ENCODE assay signal across 19 cellular contexts in genomic region chr17:55996826-55997225, GRCh38.
DNase-seq lines count a peak whose midpoint lies in the region; ATAC-seq and TF ChIP-seq lines count a peak whose summit lies in the region.
"Had no signal": no experiment of that assay in that cellular context is flagged by ENCODE, and none has a peak within 500 bp of the region (broad histone marks: within the 10 kb centered on the region; RNA-seq: fewer than 3 reads in every experiment).

No MANE protein-coding gene starts in this region.

- no peak overlapping the region for H2BK120ac ChIP-seq in H9 (ENCODE audit: low read depth, low read length, poor library complexity, severe bottlenecking)

- no peak overlapping the region for H3K18ac ChIP-seq in H9 (ENCODE audit: insufficient read length, low read depth, low read length)

- H3F3A ChIP-seq in PC-3 (ENCODE audit: low read length, unreplicated experiment) = no peaks in the 10 kb centered on the region

- H3K27ac ChIP-seq in H9 (ENCODE audit: insufficient read length, low read depth, low read length) (no peak overlapping the region), PC-3 (ENCODE audit: low read length) (no peak overlapping the region), substantia nigra (ENCODE audit: low read depth, low read length, poor library complexity, severe bottlenecking) (no peak overlapping the region)
- H3K27ac ChIP-seq: HL-60, ovary, suprapubic skin had no signal

- DNase-seq in AG09319 (ENCODE audit: extremely low read depth, low read depth) = no peak
- no peak for DNase-seq in H9
- DNase-seq in PC-3 = no peak
- DNase-seq in glutamatergic neuron = no peak
- DNase-seq in substantia nigra (lab: John Stamatoyannopoulos, UW) = no peak
- no peak for DNase-seq in activated gamma-delta T cell treated with Interleukin-2 at 50 U/mL for 16 hours
- DNase-seq in NCI-H1105 (lab: John Stamatoyannopoulos, UW) = no peak
- DNase-seq in NCI-H2029 treated with DMSO at 0.1 percent for 48 hours (lab: John Stamatoyannopoulos, UW) = no peak
- DNase-seq: activated CD4-positive, alpha-beta T cell treated with anti-CD3 and anti-CD28 coated beads, Interleukin-2, amount 10 ng/mL, durations not matched to agents 7 days and 5 days; activated CD8-positive, alpha-beta memory T cell treated with anti-CD3 and anti-CD28 coated beads, Interleukin-2, amount 50 U/mL, for 48 hours; activated naive CD4-positive, alpha-beta T cell treated with anti-CD3 and anti-CD28 coated beads, Interleukin-2, amount 10 ng/mL, durations not matched to agents 7 days and 5 days; Caco-2; foreskin melanocyte; left colon; NCI-H1417 treated with DMSO at 0.1 percent for 48 hours; ovary; stimulated activated CD4-positive, alpha-beta T cell treated with anti-CD3 and anti-CD28 coated beads, Interleukin-4, amount 100 ng/mL, for 1 hour had no signal

- no peak overlapping the region for H3K23ac ChIP-seq in H9 (ENCODE audit: insufficient read length, low read depth, low read length)

- no peak overlapping the region for H3K4me3 ChIP-seq in PC-3 (ENCODE audit: low read length)
- H3K4me3 ChIP-seq: ovary, suprapubic skin had no signal

- no peak overlapping the region for H2BK12ac ChIP-seq in H9 (ENCODE audit: insufficient read length, low read depth, low read length)

- no peaks in the 10 kb centered on the region for H3K4me1 ChIP-seq in H9 (ENCODE audit: insufficient read depth, low read length)
- H3K4me1 ChIP-seq in PC-3 (ENCODE audit: insufficient read depth, low read length) = no peaks in the 10 kb centered on the region
- H3K4me1 ChIP-seq: Caco-2, suprapubic skin had no signal

- no peak overlapping the region for H3T11ph ChIP-seq in H9 (ENCODE audit: low read length)

- H4K20me1 ChIP-seq in H9 (ENCODE audit: control insufficient read depth, insufficient read depth, insufficient read length) (no peaks in the 10 kb centered on the region), PC-3 (ENCODE audit: low read length) (no peaks in the 10 kb centered on the region)

- H3K36me3 Mint-ChIP-seq in H9 (ENCODE audit: insufficient read depth in 1 of 3, low read depth in 3 of 3) (peaks cover 11 to 27% (median 16%) of the 10 kb centered on the region in 3 experiments), glutamatergic neuron (ENCODE audit: unreplicated experiment) (no peaks in the 10 kb centered on the region)
- H3K36me3 Mint-ChIP-seq: activated naive CD4-positive, alpha-beta T cell treated with anti-CD3 and anti-CD28 coated beads, Interleukin-2, amount 10 ng/mL, durations not matched to agents 7 days and 5 days had no signal

- no peak overlapping the region for H4K91ac ChIP-seq in H9 (ENCODE audit: insufficient read length, low read depth, low read length)

- peaks cover 5% of the 10 kb centered on the region for H3K9me3 ChIP-seq in H9 (ENCODE audit: control insufficient read depth, low read depth, low read length)
- 0 out of 2 replicates have a peak, but pooled peaks cover 4% of the 10 kb centered on the region for H3K9me3 ChIP-seq in PC-3 (ENCODE audit: low read length)
- H3K9me3 ChIP-seq: ovary, suprapubic skin had no signal

- no peak overlapping the region for H4K8ac ChIP-seq in H9 (replicated peaks; ENCODE audit: insufficient read length, low read depth, low read length)

- no peaks in the 10 kb centered on the region for H3K79me1 ChIP-seq in H9 (ENCODE audit: insufficient read depth, low read depth, low read length, poor library complexity, severe bottlenecking)

- POLR2A ChIA-PET in PC-3 (lab: Charles Lee; ENCODE audit: unreplicated experiment) = no interaction called here

- H3K27ac Mint-ChIP-seq in H9 = no peak overlapping the region
- H3K27ac Mint-ChIP-seq in glutamatergic neuron (ENCODE audit: unreplicated experiment) = no peak overlapping the region
- H3K27ac Mint-ChIP-seq: activated CD4-positive, alpha-beta T cell treated with anti-CD3 and anti-CD28 coated beads, Interleukin-2, amount 10 ng/mL, durations not matched to agents 7 days and 5 days; activated naive CD4-positive, alpha-beta T cell treated with anti-CD3 and anti-CD28 coated beads, Interleukin-2, amount 10 ng/mL, durations not matched to agents 7 days and 5 days had no signal

- H3K4ac ChIP-seq in H9 (ENCODE audit: low read depth, low read length) = no peak overlapping the region

- H3K9me2 ChIP-seq in PC-3 (replicated peaks; ENCODE audit: low read length) = no peaks in the 10 kb centered on the region

- no peaks in the 10 kb centered on the region for H3K23me2 ChIP-seq in H9 (ENCODE audit: insufficient read length, low read depth, low read length, poor library complexity, severe bottlenecking)

- TF ChIP-seq CTCF in AG09319 (IDR thresholded peaks at IDR 0.05; ENCODE audit: low read depth, low read length) (peak; percentile 18), H9 (conservative IDR thresholded peaks at IDR 0.05) (peak; percentile 28; the same call in 1 of the 3 replicates), PC-3 (conservative IDR thresholded peaks at IDR 0.05; ENCODE audit: low read depth, low read length) (peak; percentile 49), glutamatergic neuron (IDR thresholded peaks at IDR 0.05; ENCODE audit: partially characterized antibody, unreplicated experiment) (peak; percentile 28)

- H3K4me2 ChIP-seq in H9 (ENCODE audit: insufficient read depth, insufficient read length, low read length) (no peak overlapping the region), PC-3 (ENCODE audit: low read length) (no peak overlapping the region)

- CTCF ChIA-PET in PC-3 (lab: Charles Lee) = no interaction called here

- H3K14ac ChIP-seq in H9 (ENCODE audit: insufficient read depth, low read length) = no peak overlapping the region

- H4K5ac ChIP-seq in H9 (ENCODE audit: insufficient read length, low read depth, low read length) = no peak overlapping the region

- no peaks in the 10 kb centered on the region for H3K36me3 ChIP-seq in PC-3 (ENCODE audit: low read depth, low read length)
- H3K36me3 ChIP-seq: ovary, suprapubic skin had no signal

- H3K9me3 Mint-ChIP-seq in H9 (peaks cover 29 to 36% of the 10 kb centered on the region in 2 experiments), glutamatergic neuron (ENCODE audit: unreplicated experiment) (no peaks in the 10 kb centered on the region)

- H2BK20ac ChIP-seq in H9 (ENCODE audit: low read depth, low read length, poor library complexity, severe bottlenecking) = no peak overlapping the region

- H3K9ac ChIP-seq in H9 (ENCODE audit: extremely low read depth, insufficient read length, low read length) (no peak overlapping the region), PC-3 (ENCODE audit: low read length) (no peak overlapping the region)

- no TSS peak for BruUV-seq in PC-3 (replicated peaks; lab: Mats Ljungman, UMichigan)

- H3K4me3 Mint-ChIP-seq in H9 (no peak overlapping the region), glutamatergic neuron (ENCODE audit: unreplicated experiment) (no peak overlapping the region)
- H3K4me3 Mint-ChIP-seq: activated CD4-positive, alpha-beta T cell treated with anti-CD3 and anti-CD28 coated beads, Interleukin-2, amount 10 ng/mL, durations not matched to agents 7 days and 5 days; activated naive CD4-positive, alpha-beta T cell treated with anti-CD3 and anti-CD28 coated beads, Interleukin-2, amount 10 ng/mL, durations not matched to agents 7 days and 5 days had no signal

- ATAC-seq in PC-3 = no peak
- ATAC-seq: left colon had no signal

- no CpG with 5 or more reads among the region's 2 CpGs for whole genome bisulfite sequencing in H9 (ENCODE audit: extremely low coverage, insufficient read length, low lambda C conversion rate)

- H3K79me2 ChIP-seq in H9 (ENCODE audit: insufficient read depth, low read length) = no peaks in the 10 kb centered on the region
- H3K79me2 ChIP-seq in PC-3 (ENCODE audit: low read length) = no peaks in the 10 kb centered on the region

- no peak overlapping the region for H2BK5ac ChIP-seq in H9 (ENCODE audit: insufficient read length, low read length)

- H2AK5ac ChIP-seq in H9 (ENCODE audit: insufficient read length, low read length) = no peak overlapping the region

- H3K4me1 Mint-ChIP-seq in H9 (no peaks in the 10 kb centered on the region), glutamatergic neuron (ENCODE audit: low read depth, unreplicated experiment) (no peaks in the 10 kb centered on the region)
- H3K4me1 Mint-ChIP-seq: activated naive CD4-positive, alpha-beta T cell treated with anti-CD3 and anti-CD28 coated beads, Interleukin-2, amount 10 ng/mL, durations not matched to agents 7 days and 5 days had no signal

- intact Hi-C loops in PC-3 (cut with micrococcal nuclease) = no loop called here

- no peaks in the 10 kb centered on the region for H3K27me3 Mint-ChIP-seq in H9 (ENCODE audit: low read depth)
- no peaks in the 10 kb centered on the region for H3K27me3 Mint-ChIP-seq in glutamatergic neuron (ENCODE audit: unreplicated experiment)
- H3K27me3 Mint-ChIP-seq: activated naive CD4-positive, alpha-beta T cell treated with anti-CD3 and anti-CD28 coated beads, Interleukin-2, amount 10 ng/mL, durations not matched to agents 7 days and 5 days had no signal

- H2BK15ac ChIP-seq in H9 (ENCODE audit: low read depth, low read length) = no peak overlapping the region

- H3K27me3 ChIP-seq in H9 (ENCODE audit: insufficient read depth, low read length) (no peaks in the 10 kb centered on the region), PC-3 (ENCODE audit: low read length) (no peaks in the 10 kb centered on the region)
- H3K27me3 ChIP-seq: ovary, suprapubic skin had no signal

- H3K56ac ChIP-seq in H9 (ENCODE audit: insufficient read length, low read depth, low read length) = no peak overlapping the region

- no peak overlapping the region for H2AFZ ChIP-seq in H9 (ENCODE audit: low read length)
- H2AFZ ChIP-seq in PC-3 (ENCODE audit: low read length) = no peak overlapping the region
